Comparison of ENCODE assay signal across 9 cellular contexts in the genomic region with DNA sequence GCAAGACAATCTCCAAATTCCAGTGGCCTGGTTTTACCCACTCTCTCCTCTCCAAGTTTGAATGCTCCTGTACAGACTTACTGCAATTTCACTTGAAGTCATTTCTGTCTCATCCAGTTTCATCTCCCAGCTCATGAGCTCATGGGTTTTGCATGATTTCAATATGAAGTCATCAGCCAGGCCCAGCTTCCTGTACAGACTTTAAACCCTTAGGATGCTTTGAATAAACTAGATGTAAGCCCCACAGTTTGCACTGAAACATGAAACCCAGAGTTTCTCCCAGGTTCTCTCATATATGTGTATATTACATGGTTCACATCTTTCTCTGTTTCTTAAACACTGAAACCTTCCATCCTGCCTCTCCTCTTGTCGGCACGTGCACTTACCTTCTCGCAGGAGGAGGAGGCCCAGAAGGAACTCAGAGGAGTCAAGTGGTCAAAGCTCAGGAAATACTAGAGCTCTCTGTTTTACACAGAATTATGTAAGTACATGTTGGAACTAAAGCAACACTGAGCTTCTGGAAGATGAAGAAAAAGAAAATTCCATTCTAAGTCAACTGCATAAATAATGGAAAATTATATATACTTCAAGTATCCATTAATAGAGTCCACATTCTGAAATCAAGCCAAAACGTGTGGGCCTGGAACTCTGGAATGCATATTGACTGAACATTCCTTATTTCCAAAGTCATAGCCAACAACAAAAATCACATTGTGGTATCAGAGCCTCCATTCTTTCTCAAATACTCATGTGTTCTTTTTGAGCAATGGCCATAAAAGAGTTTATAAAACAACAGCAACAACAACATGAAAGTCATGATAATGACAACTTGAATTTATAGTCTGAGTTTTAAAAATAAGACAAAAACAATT.
DNase-seq lines count a peak whose midpoint lies in the region; ATAC-seq, FAIRE-seq and TF ChIP-seq lines count a peak whose summit lies in the region.
"Had no signal": no experiment of that assay in that cellular context is flagged by ENCODE, and none has a peak within 500 bp of the region (broad histone marks: within the 10 kb centered on the region; RNA-seq: fewer than 3 reads in every experiment).

No MANE protein-coding gene starts in this region.

- H3K9me3 Mint-ChIP-seq in activated CD8-positive, alpha-beta T cell treated with anti-CD3 and anti-CD28 coated beads for 36 hours, result no peaks in the 10 kb centered on the region
- no peaks in the 10 kb centered on the region for H3K9me3 Mint-ChIP-seq in activated CD8-positive, alpha-beta T cell treated with anti-CD3 and anti-CD28 coated beads, Interleukin-2, amount 10 ng/mL, durations not matched to agents 7 days and 5 days (ENCODE audit: insufficient read depth)
- no peaks in the 10 kb centered on the region for H3K9me3 Mint-ChIP-seq in astrocyte (ENCODE audit: unreplicated experiment)

- TF ChIP-seq POLR2A in stomach (IDR thresholded peaks at IDR 0.05), result no peak

- TF ChIP-seq CTCF in activated CD8-positive, alpha-beta T cell treated with anti-CD3 and anti-CD28 coated beads for 36 hours (IDR thresholded peaks at IDR 0.05), result no peak
- no peak for TF ChIP-seq CTCF in astrocyte (IDR thresholded peaks at IDR 0.05; ENCODE audit: insufficient read depth, low read depth, low read length)
- TF ChIP-seq CTCF in stomach (IDR thresholded peaks at IDR 0.05), result no peak
- no peak for TF ChIP-seq CTCF in D721Med (IDR thresholded peaks at IDR 0.05; ENCODE audit: insufficient read depth, missing control alignments)
- no peak for TF ChIP-seq CTCF in mucosa of descending colon (IDR thresholded peaks at IDR 0.05)

- POLR2A ChIA-PET in activated CD8-positive, alpha-beta T cell treated with anti-CD3 and anti-CD28 coated beads for 36 hours (lab: Charles Lee), result interaction anchor here (1.2 kb wide), 1 partner anchor 36 kb away, joined by 4 read pairs; no protein-coding TSS in a partner anchor
- POLR2A ChIA-PET in activated CD8-positive, alpha-beta T cell treated with anti-CD3 and anti-CD28 coated beads, Interleukin-2, amount 10 ng/mL, durations not matched to agents 7 days and 5 days (lab: Charles Lee), result no interaction called here

- TF ChIP-seq EP300 in stomach (IDR thresholded peaks at IDR 0.05), result no peak

- H3K4me2 ChIP-seq in astrocyte (ENCODE audit: low read length), result peak overlapping the region; percentile 63

- CTCF ChIA-PET in activated CD8-positive, alpha-beta T cell treated with anti-CD3 and anti-CD28 coated beads for 36 hours (lab: Charles Lee), result interaction anchor here (1.1 to 2.1 kb wide), 2 partner anchors 11 to 363 kb away, joined by 3 to 10 read pairs; no protein-coding TSS in a partner anchor
- CTCF ChIA-PET in activated CD8-positive, alpha-beta T cell treated with anti-CD3 and anti-CD28 coated beads, Interleukin-2, amount 10 ng/mL, durations not matched to agents 7 days and 5 days (lab: Charles Lee), result interaction anchor here (2.0 kb wide), 1 partner anchor 11 kb away, joined by 6 read pairs; no protein-coding TSS in a partner anchor

- no peaks in the 10 kb centered on the region for H3K79me2 ChIP-seq in astrocyte (ENCODE audit: insufficient read depth, low read length)

- FAIRE-seq in astrocyte (lab: Jason Lieb, UNC) (peak; percentile 77), D721Med (lab: Jason Lieb, UNC) (no peak)

- ATAC-seq in activated CD8-positive, alpha-beta T cell treated with anti-CD3 and anti-CD28 coated beads for 36 hours, result peak; percentile 41
- no peak for ATAC-seq in activated CD8-positive, alpha-beta T cell treated with anti-CD3 and anti-CD28 coated beads, Interleukin-2, amount 10 ng/mL, durations not matched to agents 7 days and 5 days
- peak; percentile 92 for ATAC-seq in HG03039 (IDR thresholded peaks at IDR 0.05; ENCODE audit: unreplicated experiment)
- no peak for ATAC-seq in mucosa of descending colon

- peak overlapping the region; percentile 67 for H3K9ac ChIP-seq in astrocyte (ENCODE audit: low read length)

- peaks cover 9% of the 10 kb centered on the region for H3K27me3 Mint-ChIP-seq in activated CD8-positive, alpha-beta T cell treated with anti-CD3 and anti-CD28 coated beads for 36 hours
- peaks cover 1% of the 10 kb centered on the region for H3K27me3 Mint-ChIP-seq in activated CD8-positive, alpha-beta T cell treated with anti-CD3 and anti-CD28 coated beads, Interleukin-2, amount 10 ng/mL, durations not matched to agents 7 days and 5 days (ENCODE audit: low read depth)
- no peaks in the 10 kb centered on the region for H3K27me3 Mint-ChIP-seq in astrocyte (ENCODE audit: low read depth, unreplicated experiment)

- no peaks in the 10 kb centered on the region for H3K9me3 ChIP-seq in astrocyte (ENCODE audit: insufficient read depth, low read depth, low read length)
- no peaks in the 10 kb centered on the region for H3K9me3 ChIP-seq in stomach
- no peaks in the 10 kb centered on the region for H3K9me3 ChIP-seq in mucosa of descending colon

- peak; percentile 7 for DNase-seq in activated CD8-positive, alpha-beta T cell treated with anti-CD3 and anti-CD28 coated beads for 36 hours
- no peak for DNase-seq in activated CD8-positive, alpha-beta T cell treated with anti-CD3 and anti-CD28 coated beads, Interleukin-2, amount 10 ng/mL, durations not matched to agents 7 days and 5 days
- DNase-seq in astrocyte (ENCODE audit: low read depth) (peak; percentile 96), stomach (no peak), D721Med (ENCODE audit: insufficient read length, low spot score) (no peak), NCI-H524 treated with DMSO at 0.1 percent for 48 hours (lab: John Stamatoyannopoulos, UW) (no peak), mucosa of descending colon (no peak)

- H3K4me3 Mint-ChIP-seq in activated CD8-positive, alpha-beta T cell treated with anti-CD3 and anti-CD28 coated beads for 36 hours, result no peak overlapping the region
- no peak overlapping the region for H3K4me3 Mint-ChIP-seq in activated CD8-positive, alpha-beta T cell treated with anti-CD3 and anti-CD28 coated beads, Interleukin-2, amount 10 ng/mL, durations not matched to agents 7 days and 5 days
- no peak overlapping the region for H3K4me3 Mint-ChIP-seq in astrocyte (ENCODE audit: unreplicated experiment)

- no peak overlapping the region for H3K27ac Mint-ChIP-seq in activated CD8-positive, alpha-beta T cell treated with anti-CD3 and anti-CD28 coated beads for 36 hours
- H3K27ac Mint-ChIP-seq in activated CD8-positive, alpha-beta T cell treated with anti-CD3 and anti-CD28 coated beads, Interleukin-2, amount 10 ng/mL, durations not matched to agents 7 days and 5 days, result no peak overlapping the region
- H3K27ac Mint-ChIP-seq in astrocyte (ENCODE audit: unreplicated experiment), result peak overlapping the region; percentile 100

- H3K4me1 Mint-ChIP-seq in activated CD8-positive, alpha-beta T cell treated with anti-CD3 and anti-CD28 coated beads for 36 hours (ENCODE audit: low read depth), result peaks cover 18% of the 10 kb centered on the region
- no peaks in the 10 kb centered on the region for H3K4me1 Mint-ChIP-seq in activated CD8-positive, alpha-beta T cell treated with anti-CD3 and anti-CD28 coated beads, Interleukin-2, amount 10 ng/mL, durations not matched to agents 7 days and 5 days (ENCODE audit: low read depth)
- H3K4me1 Mint-ChIP-seq in astrocyte (ENCODE audit: low read depth, unreplicated experiment), result peaks cover 36% of the 10 kb centered on the region

- H3K4me1 ChIP-seq in astrocyte (ENCODE audit: insufficient read depth, low read length) (peaks cover 38% of the 10 kb centered on the region), stomach (peaks cover 5 to 36% (median 23%) of the 10 kb centered on the region in 4 donors), mucosa of descending colon (ENCODE audit: low read depth) (no peaks in the 10 kb centered on the region)

- H3K27ac ChIP-seq in astrocyte (ENCODE audit: low read depth, low read length) (peak overlapping the region; percentile 94), stomach (peak overlapping the region in 3 of 5 donors; percentile 14 to 48 (median 35))
- H3K27ac ChIP-seq: C4-2B had no signal

- H3K36me3 Mint-ChIP-seq in activated CD8-positive, alpha-beta T cell treated with anti-CD3 and anti-CD28 coated beads for 36 hours (ENCODE audit: low read depth), result no peaks in the 10 kb centered on the region
- H3K36me3 Mint-ChIP-seq in activated CD8-positive, alpha-beta T cell treated with anti-CD3 and anti-CD28 coated beads, Interleukin-2, amount 10 ng/mL, durations not matched to agents 7 days and 5 days (ENCODE audit: low read depth), result no peaks in the 10 kb centered on the region
- H3K36me3 Mint-ChIP-seq in astrocyte (ENCODE audit: low read depth, unreplicated experiment), result no peaks in the 10 kb centered on the region

- H3K36me3 ChIP-seq in astrocyte (ENCODE audit: insufficient read depth, low read length), result no peaks in the 10 kb centered on the region
- H3K36me3 ChIP-seq in stomach, result no peaks in the 10 kb centered on the region
- no peaks in the 10 kb centered on the region for H3K36me3 ChIP-seq in mucosa of descending colon (ENCODE audit: low read depth)

- no peak overlapping the region for H2AFZ ChIP-seq in astrocyte (ENCODE audit: low read depth, low read length)

- 45 to 75% (median 69%) methylated on average over 4 of the region's 4 CpGs for WGBS in stomach, 5 donors

- intact Hi-C loops in activated CD8-positive, alpha-beta T cell treated with anti-CD3 and anti-CD28 coated beads for 36 hours (cut with micrococcal nuclease), result no loop called here
- intact Hi-C loops in stomach (cut with DNase I; ENCODE audit: low total_unique reads) (no loop called here), mucosa of descending colon (cut with DNase I, micrococcal nuclease) (no loop called here)

- H3K27me3 ChIP-seq in astrocyte (ENCODE audit: insufficient read depth, low read length), result no peaks in the 10 kb centered on the region
- H3K27me3 ChIP-seq in stomach, result no peaks in the 10 kb centered on the region

- no peaks in the 10 kb centered on the region for H4K20me1 ChIP-seq in astrocyte (ENCODE audit: insufficient read depth, low read length)

- H3K4me3 ChIP-seq in astrocyte (ENCODE audit: insufficient read depth, low read depth, low read length) (no peak overlapping the region), stomach (no peak overlapping the region), mucosa of descending colon (no peak overlapping the region)

Comparison
In these comparisons a context has a peak if more than half of its experiments do, and no peak if none do; other contexts are left out.
1. ATAC-seq: peak in activated CD8-positive, alpha-beta T cell treated with anti-CD3 and anti-CD28 coated beads for 36 hours (single experiment) and HG03039 (single experiment); none in activated CD8-positive, alpha-beta T cell treated with anti-CD3 and anti-CD28 coated beads, Interleukin-2, amount 10 ng/mL, durations not matched to agents 7 days and 5 days (single experiment) and mucosa of descending colon (single experiment).
2. DNase-seq: peak in activated CD8-positive, alpha-beta T cell treated with anti-CD3 and anti-CD28 coated beads for 36 hours (single experiment) and astrocyte (single experiment); none in activated CD8-positive, alpha-beta T cell treated with anti-CD3 and anti-CD28 coated beads, Interleukin-2, amount 10 ng/mL, durations not matched to agents 7 days and 5 days (single experiment), stomach (single experiment), D721Med (single experiment), NCI-H524 treated with DMSO at 0.1 percent for 48 hours (single experiment) and mucosa of descending colon (0 of 3).